8 cellular contexts compared by ENCODE assay signal in the genomic region with DNA sequence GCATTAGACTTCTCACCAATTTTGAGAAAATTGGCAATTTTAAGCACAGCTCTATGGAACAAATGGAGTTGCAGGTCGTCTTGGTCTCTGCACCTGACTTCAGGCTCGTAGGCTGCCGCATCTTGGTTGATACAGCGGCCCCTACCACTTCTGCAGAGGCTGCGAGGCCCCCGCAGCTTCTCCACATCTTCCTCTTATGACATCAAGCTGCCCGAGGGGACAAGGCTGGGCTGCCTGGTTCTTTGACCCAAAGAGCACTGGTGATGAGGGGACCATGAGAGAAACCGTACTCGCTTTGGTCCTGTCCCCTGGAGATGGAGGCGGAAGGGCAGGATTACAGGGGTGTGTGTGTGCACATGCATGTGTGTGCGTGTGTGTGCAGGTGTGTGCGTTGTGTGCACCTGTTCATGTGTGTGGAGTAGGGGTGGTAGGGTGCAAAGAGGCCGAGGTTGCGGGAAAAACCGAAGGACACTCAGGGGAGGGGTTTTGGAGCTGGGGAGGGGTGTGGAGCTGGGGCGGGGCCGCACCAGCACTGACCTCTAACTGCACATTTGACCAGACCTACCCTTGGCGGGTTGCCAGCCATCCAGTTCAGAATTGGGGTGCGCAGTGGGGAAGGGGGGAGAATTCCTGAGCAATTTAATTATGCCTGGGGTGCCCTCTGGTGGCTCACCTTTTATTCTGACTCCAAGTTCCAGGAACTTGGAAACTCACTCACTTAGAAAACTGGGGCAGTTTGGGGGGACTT.
DNase-seq lines count a peak whose midpoint lies in the region; ATAC-seq, FAIRE-seq and TF ChIP-seq lines count a peak whose summit lies in the region.

No MANE protein-coding gene starts in this region.

- H2BK20ac ChIP-seq in H1 (ENCODE audit: low read length), result 0 out of 2 replicates have a peak overlapping the region, but pooled peaks have one; percentile 48

- TF ChIP-seq RAD21 in H1 (IDR thresholded peaks at IDR 0.05 in 1 of 2, conservative IDR thresholded peaks at IDR 0.05 in 1 of 2; ENCODE audit: low read depth in 2 of 2, low read length in 2 of 2), result peak; percentile 72 to 79

- H3K4ac ChIP-seq in H1 (replicated peaks; ENCODE audit: insufficient read length, low read depth, low read length), result no peak overlapping the region
- H3K4ac ChIP-seq in neuronal stem cell (ENCODE audit: low read length), result no peak overlapping the region

- H3K4me3 Mint-ChIP-seq in stimulated activated memory B cell treated with anti-CD40 and anti-IgM and Interleukin-4, amounts not matched to agents 10 μg/mL and 1 μg/mL and 100 μg/mL, for 72 hours, result no peak overlapping the region

- H3K36me3 Mint-ChIP-seq in stimulated activated memory B cell treated with anti-CD40 and anti-IgM and Interleukin-4, amounts not matched to agents 10 μg/mL and 1 μg/mL and 100 μg/mL, for 72 hours, result no peaks in the 10 kb centered on the region

- H2AK5ac ChIP-seq in H1 (ENCODE audit: low read depth, low read length) (no peak overlapping the region), neuronal stem cell (ENCODE audit: low read depth, low read length) (no peak overlapping the region)

- H3K4me1 ChIP-seq in H1 (replicated peaks in 1 of 4; ENCODE audit: control insufficient read depth in 3 of 4, insufficient read depth in 4 of 4, low read length in 3 of 4) (no peaks in the 10 kb centered on the region), neuronal stem cell (ENCODE audit: control insufficient read depth in 2 of 2, insufficient read depth in 1 of 2, low read depth in 1 of 2, low read length in 2 of 2) (no peaks in the 10 kb centered on the region)
- no peaks in the 10 kb centered on the region for H3K4me1 ChIP-seq in effector memory CD4-positive, alpha-beta T cell (ENCODE audit: control insufficient read depth, insufficient read depth, low read length, poor library complexity, severe bottlenecking)

- H3K4me1 Mint-ChIP-seq in stimulated activated memory B cell treated with anti-CD40 and anti-IgM and Interleukin-4, amounts not matched to agents 10 μg/mL and 1 μg/mL and 100 μg/mL, for 72 hours, result peaks cover 23% of the 10 kb centered on the region

- H4K5ac ChIP-seq in H1 (ENCODE audit: insufficient read length, low read depth, low read length), result no peak overlapping the region

- peaks cover 16 to 20% of the 10 kb centered on the region in 2 experiments for H3K9me3 ChIP-seq in H1 (ENCODE audit: insufficient read depth in 2 of 2, low read depth in 1 of 2, low read length in 1 of 2)
- peaks cover 4 to 6% of the 10 kb centered on the region in 2 donors for H3K9me3 ChIP-seq in neuronal stem cell (replicated peaks in 1 of 2; ENCODE audit: control insufficient read depth in 2 of 2, insufficient read depth in 1 of 2, low read depth in 1 of 2, low read length in 2 of 2)
- H3K9me3 ChIP-seq in effector memory CD4-positive, alpha-beta T cell (ENCODE audit: control insufficient read depth, low read length), result no peaks in the 10 kb centered on the region

- no peak overlapping the region for H3K9ac ChIP-seq in H1 (replicated peaks in 1 of 4; ENCODE audit: extremely low read depth in 1 of 4, low read depth in 3 of 4, low read length in 3 of 4)
- H3K9ac ChIP-seq in neuronal stem cell (ENCODE audit: low read depth, low read length, poor library complexity), result no peak overlapping the region

- H3K56ac ChIP-seq in H1 (replicated peaks; ENCODE audit: insufficient read length, low read depth, low read length), result no peak overlapping the region

- H2AFZ ChIP-seq in H1 (ENCODE audit: low read length) (peak overlapping the region; percentile 33; the same call in 1 of the 2 replicates), neuronal stem cell (ENCODE audit: low read length) (peak overlapping the region; percentile 7)

- H2BK15ac ChIP-seq in H1 (ENCODE audit: low read length) (peak overlapping the region; percentile 97; the same call in 1 of the 2 replicates), neuronal stem cell (ENCODE audit: low read length) (no peak overlapping the region)

- no peaks in the 10 kb centered on the region for H3K27me3 Mint-ChIP-seq in stimulated activated memory B cell treated with anti-CD40 and anti-IgM and Interleukin-4, amounts not matched to agents 10 μg/mL and 1 μg/mL and 100 μg/mL, for 72 hours

- H3K23ac ChIP-seq in H1 (ENCODE audit: insufficient read length) (no peak overlapping the region), neuronal stem cell (ENCODE audit: low read depth, low read length, poor library complexity) (no peak overlapping the region)

- no peak overlapping the region for H2BK120ac ChIP-seq in H1 (replicated peaks; ENCODE audit: low read depth, low read length)
- H2BK120ac ChIP-seq in neuronal stem cell (ENCODE audit: low read depth, low read length), result no peak overlapping the region

- H3K18ac ChIP-seq in H1 (ENCODE audit: extremely low read depth, low read length) (no peak overlapping the region; the same call in 1 of the 2 replicates), neuronal stem cell (ENCODE audit: low read length) (no peak overlapping the region)

- no peak for TF ChIP-seq EP300 in H1 (IDR thresholded peaks at IDR 0.05; ENCODE audit: borderline replicate concordance in 1 of 2, low read depth in 2 of 2, low read length in 2 of 2)

- H2BK5ac ChIP-seq in H1 (ENCODE audit: low read depth, low read length) (no peak overlapping the region), neuronal stem cell (ENCODE audit: low read length) (no peak overlapping the region)

- CTCF ChIA-PET in H1 (lab: Charles Lee; ENCODE audit: partially characterized antibody), result interaction anchor here (0.6 to 4.6 kb wide), 15 partner anchors 17 to 350 kb away, joined by 3 to 33 read pairs (median 3); no protein-coding TSS in a partner anchor

- no peaks in the 10 kb centered on the region for H3K79me1 ChIP-seq in H1 (ENCODE audit: low read depth, low read length)
- H3K79me1 ChIP-seq in neuronal stem cell (ENCODE audit: low read depth, low read length), result peaks cover 2% of the 10 kb centered on the region

- peaks cover 2% of the 10 kb centered on the region for H3K23me2 ChIP-seq in H1 (ENCODE audit: low read depth, low read length)

- H4K91ac ChIP-seq in H1 (replicated peaks; ENCODE audit: insufficient read length, low read length), result no peak overlapping the region
- no peak overlapping the region for H4K91ac ChIP-seq in neuronal stem cell (ENCODE audit: low read depth, low read length, poor library complexity)

- TF ChIP-seq CTCF in NB4 (IDR thresholded peaks at IDR 0.05; ENCODE audit: low read depth, low read length) (peak; percentile 32), H1 (IDR thresholded peaks at IDR 0.05; ENCODE audit: control extremely low read depth in 1 of 3, insufficient read depth in 1 of 3, low read depth in 1 of 3, low read length in 3 of 3) (peak; percentile 18 to 56 (median 46); a peak in 3 of 4 replicates)

- no peak overlapping the region; the same call in none of the 2 replicates for H4K8ac ChIP-seq in H1 (ENCODE audit: extremely low read depth, insufficient read depth, low read length)
- no peak overlapping the region for H4K8ac ChIP-seq in neuronal stem cell (ENCODE audit: low read depth, low read length)

- TF ChIP-seq POLR2A in NB4 (IDR thresholded peaks at IDR 0.05; ENCODE audit: extremely low read depth, insufficient read length), result no peak
- no peak for TF ChIP-seq POLR2A in H1 (IDR thresholded peaks at IDR 0.05; ENCODE audit: control extremely low read depth in 1 of 2, low read depth in 2 of 2, low read length in 2 of 2)

- no peaks in the 10 kb centered on the region for H3K79me2 ChIP-seq in H1 (ENCODE audit: control insufficient read depth in 1 of 2, insufficient read depth in 2 of 2, low read length in 2 of 2)

- no peaks in the 10 kb centered on the region; a peak in 1 of 7 replicates for H3K27me3 ChIP-seq in H1 (replicated peaks in 1 of 4; ENCODE audit: control insufficient read depth in 3 of 4, extremely low read depth in 1 of 4, insufficient read depth in 3 of 4, low read length in 3 of 4)
- peaks cover 0 to 4% (median 0%) of the 10 kb centered on the region in 3 experiments for H3K27me3 ChIP-seq in neuronal stem cell (ENCODE audit: control insufficient read depth in 3 of 3, insufficient read depth in 3 of 3, low read depth in 1 of 3, low read length in 3 of 3)
- H3K27me3 ChIP-seq in effector memory CD4-positive, alpha-beta T cell (replicated peaks; ENCODE audit: control insufficient read depth, insufficient read depth, low read length, poor library complexity, severe bottlenecking), result no peaks in the 10 kb centered on the region

- H3K4me3 ChIP-seq in NB4 (ENCODE audit: low read depth, low read length), result no peak overlapping the region
- H3K4me3 ChIP-seq in H1 (ENCODE audit: extremely low read depth in 1 of 4, insufficient read depth in 2 of 4, low read depth in 3 of 4, low read length in 4 of 4), result no peak overlapping the region
- H3K4me3 ChIP-seq in neuronal stem cell (ENCODE audit: low read length in 2 of 2), result no peak overlapping the region
- no peak overlapping the region for H3K4me3 ChIP-seq in effector memory CD4-positive, alpha-beta T cell (ENCODE audit: insufficient read depth, low read depth, low read length, poor library complexity, severe bottlenecking)

- DNase-seq in ELR (ENCODE audit: low read depth) (peak; percentile 41), NB4 (ENCODE audit: low read depth) (peak; percentile 28), H1 (ENCODE audit: low read depth in 1 of 2, low spot score in 2 of 2) (peak in 1 of 2 experiments; percentile 60), neuronal stem cell (ENCODE audit: low spot score) (no peak)
- no peak for DNase-seq in effector memory CD4-positive, alpha-beta T cell

- H2BK12ac ChIP-seq in H1 (ENCODE audit: low read depth, low read length), result 0 out of 2 replicates have a peak overlapping the region, but pooled peaks have one; percentile 60
- no peak overlapping the region for H2BK12ac ChIP-seq in neuronal stem cell (ENCODE audit: low read length)

- H3K36me3 ChIP-seq in H1 (ENCODE audit: control insufficient read depth in 2 of 4, insufficient read depth in 4 of 4, low read length in 3 of 4) (no peaks in the 10 kb centered on the region), neuronal stem cell (replicated peaks in 1 of 2; ENCODE audit: control insufficient read depth in 2 of 2, insufficient read depth in 2 of 2, low read length in 2 of 2) (no peaks in the 10 kb centered on the region)
- no peaks in the 10 kb centered on the region for H3K36me3 ChIP-seq in effector memory CD4-positive, alpha-beta T cell (ENCODE audit: control insufficient read depth, insufficient read depth, low read length)

- H3K14ac ChIP-seq in H1 (ENCODE audit: insufficient read length) (no peak overlapping the region), neuronal stem cell (ENCODE audit: low read length) (no peak overlapping the region)

- H3K9me3 Mint-ChIP-seq in stimulated activated memory B cell treated with anti-CD40 and anti-IgM and Interleukin-4, amounts not matched to agents 10 μg/mL and 1 μg/mL and 100 μg/mL, for 72 hours, result no peaks in the 10 kb centered on the region

- peak; percentile 66 for FAIRE-seq in H1 (lab: Jason Lieb, UNC)

- WGBS in H1 (ENCODE audit: extremely low coverage in 1 of 2, insufficient coverage in 1 of 2, insufficient read length in 1 of 2, insufficient replicate concordance in 2 of 2, low coverage in 1 of 2, low lambda C conversion rate in 2 of 2, missing lambda C conversion rate in 1 of 2), 2 experiments, result 88% methylated on average over 18 of the region's 19 CpGs; no CpG with 5 or more reads in 1 of the 2 experiments
- no CpG with 5 or more reads among the region's 19 CpGs for WGBS in neuronal stem cell (ENCODE audit: extremely low coverage in 2 of 2, insufficient read length in 2 of 2, insufficient replicate concordance in 1 of 2), 2 donors

- H3K27ac Mint-ChIP-seq in stimulated activated memory B cell treated with anti-CD40 and anti-IgM and Interleukin-4, amounts not matched to agents 10 μg/mL and 1 μg/mL and 100 μg/mL, for 72 hours, result no peak overlapping the region

- no peak overlapping the region for H3K27ac ChIP-seq in H1 (ENCODE audit: low read depth, low read length)
- H3K27ac ChIP-seq in neuronal stem cell (replicated peaks; ENCODE audit: low read length), result no peak overlapping the region
- H3K27ac ChIP-seq in effector memory CD4-positive, alpha-beta T cell (ENCODE audit: insufficient read depth, low read length, poor library complexity, severe bottlenecking), result no peak overlapping the region

- POLR2A ChIA-PET in H1 (lab: Charles Lee; ENCODE audit: partially characterized antibody), result no interaction called here

- H3K4me2 ChIP-seq in H1 (ENCODE audit: insufficient read depth in 1 of 2, low read depth in 2 of 2, low read length in 2 of 2) (no peak overlapping the region), neuronal stem cell (ENCODE audit: insufficient read depth, low read length, poor library complexity, severe bottlenecking) (no peak overlapping the region)

- peaks cover 0 to 1% of the 10 kb centered on the region in 2 experiments for H4K20me1 ChIP-seq in H1 (replicated peaks in 1 of 2; ENCODE audit: control insufficient read depth in 1 of 2, insufficient read depth in 2 of 2, low read length in 2 of 2)

- no peak for ATAC-seq in HG03354 (IDR thresholded peaks at IDR 0.05; ENCODE audit: poor library complexity, severe bottlenecking, unreplicated experiment)
- ATAC-seq in GM19324 (IDR thresholded peaks at IDR 0.05; ENCODE audit: low FRiP score, unreplicated experiment), result no peak
- ATAC-seq in stimulated activated memory B cell treated with anti-CD40 and anti-IgM and Interleukin-4, amounts not matched to agents 10 μg/mL and 1 μg/mL and 100 μg/mL, for 72 hours, result no peak

Comparison
In these comparisons a context has a peak if more than half of its experiments do, and no peak if none do; other contexts are left out.
1. DNase-seq: peak in ELR (single experiment) and NB4 (single experiment); none in neuronal stem cell (single experiment) and effector memory CD4-positive, alpha-beta T cell (0 of 3).